ENCODE assay signal across 22 cellular contexts in genomic region chr15:98887976-98888375, GRCh38.
"Had no signal": no experiment of that assay in that cellular context is flagged by ENCODE, and none has a peak within 500 bp of the region (broad histone marks: within the 10 kb centered on the region; RNA-seq: fewer than 3 reads in every experiment).

No MANE protein-coding gene starts in this region.

- DNase-seq: activated CD4-positive, alpha-beta T cell treated with anti-CD3 and anti-CD28 coated beads for 1 hour; activated CD8-positive, alpha-beta memory T cell treated with anti-CD3 and anti-CD28 coated beads for 24 hours; activated effector memory CD4-positive, alpha-beta T cell treated with anti-CD3 and anti-CD28 coated beads, Interleukin-2, amount 50 U/mL, for 16 hours; activated naive CD4-positive, alpha-beta T cell treated with anti-CD3 and anti-CD28 coated beads, Interleukin-2, amount 50 U/mL, for 16 hours; activated T-cell treated with anti-CD3 and anti-CD28 coated beads, Interleukin-2, amount 50 U/mL, for 72 hours; aorta; cortex of kidney; left colon; lower lobe of right lung; nucleus accumbens; posterior cingulate gyrus; stimulated activated CD4-positive, alpha-beta T cell treated with anti-CD3 and anti-CD28 coated beads, Interleukin-12 subunit alpha, Interleukin-12 subunit beta, amount 100 ng/mL, for 4 hours; stimulated activated CD4-positive, alpha-beta T cell treated with anti-CD3 and anti-CD28 coated beads, Interleukin-1b, Interleukin-23, amount 100 ng/mL, for 48 hours; stimulated activated naive CD8-positive, alpha-beta T cell treated with anti-CD3 and anti-CD28 coated beads, Interleukin-15, Interleukin-2, amounts not matched to agents 100 U/mL and 50 U/mL, for 24 hours; substantia nigra; uterus had no signal

- ATAC-seq: activated T-cell treated with anti-CD3 and anti-CD28 coated beads, Interleukin-2, amount 50 U/mL, for 72 hours; left colon; natural killer cell treated with Interleukin-12 subunit alpha and Interleukin-12 subunit beta and Interleukin-15 and Interleukin-18, amount 100 ng/mL, for 72 hours; stimulated activated naive CD8-positive, alpha-beta T cell treated with anti-CD3 and anti-CD28 coated beads, Interleukin-15, Interleukin-2, amounts not matched to agents 100 U/mL and 50 U/mL, for 24 hours had no signal

- H3K36me3 Mint-ChIP-seq: natural killer cell treated with Interleukin-12 subunit alpha and Interleukin-12 subunit beta and Interleukin-15 and Interleukin-18, amount 100 ng/mL, for 72 hours had no signal

- H3K36me3 ChIP-seq: breast epithelium, uterus had no signal

- H3K27ac ChIP-seq: breast epithelium, esophagus muscularis mucosa, hepatocyte, lower lobe of right lung, tibial nerve, uterus, VCaP had no signal

- H3K27me3 Mint-ChIP-seq: natural killer cell treated with Interleukin-12 subunit alpha and Interleukin-12 subunit beta and Interleukin-15 and Interleukin-18, amount 100 ng/mL, for 72 hours had no signal

- H3K27me3 ChIP-seq: breast epithelium, esophagus muscularis mucosa, hepatocyte, tibial nerve, uterus had no signal

- H3K9me3 ChIP-seq: breast epithelium, esophagus muscularis mucosa, lower lobe of right lung, tibial nerve, uterus had no signal

- H3K4me1 ChIP-seq: breast epithelium, lower lobe of right lung had no signal

- H3K27ac Mint-ChIP-seq: activated T-cell treated with anti-CD3 and anti-CD28 coated beads, Interleukin-2, amount 50 U/mL, for 72 hours; natural killer cell treated with Interleukin-12 subunit alpha and Interleukin-12 subunit beta and Interleukin-15 and Interleukin-18, amount 100 ng/mL, for 72 hours had no signal

- H3K9me3 Mint-ChIP-seq: activated T-cell treated with anti-CD3 and anti-CD28 coated beads, Interleukin-2, amount 50 U/mL, for 72 hours; natural killer cell treated with Interleukin-12 subunit alpha and Interleukin-12 subunit beta and Interleukin-15 and Interleukin-18, amount 100 ng/mL, for 72 hours had no signal

- H3K4me2 ChIP-seq: hepatocyte had no signal

- H3K4me3 Mint-ChIP-seq: activated T-cell treated with anti-CD3 and anti-CD28 coated beads, Interleukin-2, amount 50 U/mL, for 72 hours; natural killer cell treated with Interleukin-12 subunit alpha and Interleukin-12 subunit beta and Interleukin-15 and Interleukin-18, amount 100 ng/mL, for 72 hours had no signal

- H3K4me3 ChIP-seq: breast epithelium, esophagus muscularis mucosa, hepatocyte, lower lobe of right lung, tibial nerve, uterus had no signal

- H2AFZ ChIP-seq: hepatocyte had no signal
